In the genomic region with DNA sequence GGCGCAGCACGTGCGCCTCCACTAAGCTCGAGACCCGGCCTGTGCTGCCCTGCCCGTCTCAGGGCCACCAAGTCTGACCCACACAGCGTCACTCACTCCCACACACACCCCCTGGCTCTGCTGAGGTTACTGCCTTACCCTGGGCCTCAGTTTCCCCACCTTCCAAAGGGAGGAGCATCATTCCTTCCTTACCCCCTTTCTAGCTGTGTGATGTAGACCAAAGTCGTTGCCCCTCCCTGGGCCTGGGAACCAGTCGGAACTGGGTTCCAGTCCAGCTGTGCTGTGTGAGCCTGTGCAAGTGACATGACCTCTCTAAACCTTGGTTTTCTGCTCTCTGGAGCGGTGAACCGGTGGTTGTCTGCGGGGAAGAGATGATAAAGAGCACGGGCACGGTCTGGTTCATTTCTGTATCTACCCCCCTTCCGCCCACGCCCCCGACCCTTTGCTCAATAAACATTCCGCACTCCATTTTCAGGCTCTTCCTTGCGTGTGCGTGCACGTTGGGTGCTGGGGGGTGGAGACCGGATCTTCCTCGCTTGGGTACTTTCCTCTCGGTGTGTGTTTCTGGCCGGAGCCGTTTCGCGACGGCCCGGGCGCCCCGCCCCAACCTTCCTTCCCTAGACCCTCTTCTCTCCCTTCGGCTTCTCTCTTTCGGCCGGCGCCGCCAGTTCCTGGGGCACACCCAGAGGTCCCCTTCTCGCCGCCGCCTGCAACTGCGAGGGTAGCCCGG, we compare ENCODE assay signal across 1 cellular context.
TF ChIP-seq lines count a peak whose summit lies in the region.

A gene with protein sequence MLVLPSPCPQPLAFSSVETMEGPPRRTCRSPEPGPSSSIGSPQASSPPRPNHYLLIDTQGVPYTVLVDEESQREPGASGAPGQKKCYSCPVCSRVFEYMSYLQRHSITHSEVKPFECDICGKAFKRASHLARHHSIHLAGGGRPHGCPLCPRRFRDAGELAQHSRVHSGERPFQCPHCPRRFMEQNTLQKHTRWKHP (plus strand): TSS at position 647 of the 730 bp plus-strand sequence. CDS start 923 bp downstream, outside the sequence.

TF ChIP-seq in K562, 482 proteins besides CTCF, POLR2A, EP300 and RAD21 (continued from another document and continues in another):
- TF ChIP-seq SRSF1 (IDR thresholded peaks at IDR 0.05; ENCODE audit: low read depth, low read length) (no peak), HDAC6 (IDR thresholded peaks at IDR 0.05; ENCODE audit: low read depth, low read length) (no peak), ZFP30 (CRISPR knock-in tag; IDR thresholded peaks at IDR 0.05; ENCODE audit: borderline replicate concordance) (no peak), HIVEP1 (CRISPR knock-in tag; IDR thresholded peaks at IDR 0.05) (0 out of 2 replicates have a peak, but pooled peaks have one; percentile 40), CSDE1 (IDR thresholded peaks at IDR 0.05) (no peak), PHF8 (IDR thresholded peaks at IDR 0.05; ENCODE audit: borderline replicate concordance, low read length) (peak; percentile 60; the same call in 1 of the 2 replicates), HMG20B (CRISPR knock-in tag; IDR thresholded peaks at IDR 0.05) (no peak), ELF2 (CRISPR knock-in tag; IDR thresholded peaks at IDR 0.05) (0 out of 2 replicates have a peak, but pooled peaks have one; percentile 31), PTRF (tag; IDR thresholded peaks at IDR 0.05) (no peak), ZBTB7A (IDR thresholded peaks at IDR 0.05; ENCODE audit: borderline replicate concordance, control insufficient read depth, low read depth, low read length) (peak; percentile 77), ZNF23 (CRISPR knock-in tag; IDR thresholded peaks at IDR 0.05) (no peak), CAMTA2 (CRISPR knock-in tag; conservative IDR thresholded peaks at IDR 0.05) (no peak), MXI1 (IDR thresholded peaks at IDR 0.05; ENCODE audit: low read depth, low read length) (peak; percentile 56; the same call in 1 of the 2 replicates), SOX6 (IDR thresholded peaks at IDR 0.05) (peak; percentile 48; the same call in 1 of the 2 replicates), DACH1 (IDR thresholded peaks at IDR 0.05; ENCODE audit: partially characterized antibody) (no peak), CEBPG (CRISPR knock-in tag; IDR thresholded peaks at IDR 0.05) (no peak), CEBPG (tag; conservative IDR thresholded peaks at IDR 0.05 in 1 of 2, IDR thresholded peaks at IDR 0.05 in 1 of 2) (no peak), ZFX (CRISPR knock-in tag; IDR thresholded peaks at IDR 0.05) (peak; percentile 15; the same call in 1 of the 2 replicates), SAP30 (IDR thresholded peaks at IDR 0.05; ENCODE audit: borderline replicate concordance, insufficient read depth, low read depth, low read length, poor library complexity, severe bottlenecking) (peak; percentile 90), L3MBTL2 (IDR thresholded peaks at IDR 0.05) (peak; percentile 19; the same call in 1 of the 2 replicates), SMARCE1 (IDR thresholded peaks at IDR 0.05) (no peak), TCF3 (CRISPR knock-in tag; IDR thresholded peaks at IDR 0.05) (no peak), SP2 (IDR thresholded peaks at IDR 0.05; ENCODE audit: extremely low read depth, low read depth, low read length, poor library complexity, severe bottlenecking) (no peak), MEF2D (tag; conservative IDR thresholded peaks at IDR 0.05; ENCODE audit: low read depth) (0 out of 2 replicates have a peak, but pooled peaks have one; percentile 35), ESRRB (CRISPR knock-in tag; IDR thresholded peaks at IDR 0.05; ENCODE audit: borderline replicate concordance) (no peak), EWSR1 (IDR thresholded peaks at IDR 0.05; ENCODE audit: borderline replicate concordance, low read depth, partially characterized antibody) (no peak), HNRNPLL (IDR thresholded peaks at IDR 0.05; ENCODE audit: low read depth, low read length, poor library complexity, severe bottlenecking) (no peak), ZBTB1 (CRISPR knock-in tag; IDR thresholded peaks at IDR 0.05; ENCODE audit: borderline replicate concordance, low read depth) (no peak), POLR2H (tag; IDR thresholded peaks at IDR 0.05; ENCODE audit: low read depth) (no peak), ERF (CRISPR knock-in tag; IDR thresholded peaks at IDR 0.05) (peak; percentile 73; the same call in 1 of the 2 replicates), ZNF384 (IDR thresholded peaks at IDR 0.05; ENCODE audit: low read depth, low read length) (0 out of 2 replicates have a peak, but pooled peaks have one; percentile 29), ZNF583 (CRISPR knock-in tag; IDR thresholded peaks at IDR 0.05) (no peak), BRD4 (IDR thresholded peaks at IDR 0.05) (no peak), ZNF224 (CRISPR knock-in tag; IDR thresholded peaks at IDR 0.05) (no peak), ZNF324 (CRISPR knock-in tag; IDR thresholded peaks at IDR 0.05) (no peak), HCFC1 (IDR thresholded peaks at IDR 0.05; ENCODE audit: low read depth, low read length) (peak; percentile 81), CHD1 (IDR thresholded peaks at IDR 0.05; ENCODE audit: low read length) (peak; percentile 21), NFE2 (IDR thresholded peaks at IDR 0.05; ENCODE audit: low read depth) (no peak)
- TF ChIP-seq, protein P1, sequence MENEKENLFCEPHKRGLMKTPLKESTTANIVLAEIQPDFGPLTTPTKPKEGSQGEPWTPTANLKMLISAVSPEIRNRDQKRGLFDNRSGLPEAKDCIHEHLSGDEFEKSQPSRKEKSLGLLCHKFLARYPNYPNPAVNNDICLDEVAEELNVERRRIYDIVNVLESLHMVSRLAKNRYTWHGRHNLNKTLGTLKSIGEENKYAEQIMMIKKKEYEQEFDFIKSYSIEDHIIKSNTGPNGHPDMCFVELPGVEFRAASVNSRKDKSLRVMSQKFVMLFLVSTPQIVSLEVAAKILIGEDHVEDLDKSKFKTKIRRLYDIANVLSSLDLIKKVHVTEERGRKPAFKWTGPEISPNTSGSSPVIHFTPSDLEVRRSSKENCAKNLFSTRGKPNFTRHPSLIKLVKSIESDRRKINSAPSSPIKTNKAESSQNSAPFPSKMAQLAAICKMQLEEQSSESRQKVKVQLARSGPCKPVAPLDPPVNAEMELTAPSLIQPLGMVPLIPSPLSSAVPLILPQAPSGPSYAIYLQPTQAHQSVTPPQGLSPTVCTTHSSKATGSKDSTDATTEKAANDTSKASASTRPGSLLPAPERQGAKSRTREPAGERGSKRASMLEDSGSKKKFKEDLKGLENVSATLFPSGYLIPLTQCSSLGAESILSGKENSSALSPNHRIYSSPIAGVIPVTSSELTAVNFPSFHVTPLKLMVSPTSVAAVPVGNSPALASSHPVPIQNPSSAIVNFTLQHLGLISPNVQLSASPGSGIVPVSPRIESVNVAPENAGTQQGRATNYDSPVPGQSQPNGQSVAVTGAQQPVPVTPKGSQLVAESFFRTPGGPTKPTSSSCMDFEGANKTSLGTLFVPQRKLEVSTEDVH (IDR thresholded peaks at IDR 0.05; ENCODE audit: low read depth, partially characterized antibody) = peak; percentile 65
- TF ChIP-seq, protein P2, sequence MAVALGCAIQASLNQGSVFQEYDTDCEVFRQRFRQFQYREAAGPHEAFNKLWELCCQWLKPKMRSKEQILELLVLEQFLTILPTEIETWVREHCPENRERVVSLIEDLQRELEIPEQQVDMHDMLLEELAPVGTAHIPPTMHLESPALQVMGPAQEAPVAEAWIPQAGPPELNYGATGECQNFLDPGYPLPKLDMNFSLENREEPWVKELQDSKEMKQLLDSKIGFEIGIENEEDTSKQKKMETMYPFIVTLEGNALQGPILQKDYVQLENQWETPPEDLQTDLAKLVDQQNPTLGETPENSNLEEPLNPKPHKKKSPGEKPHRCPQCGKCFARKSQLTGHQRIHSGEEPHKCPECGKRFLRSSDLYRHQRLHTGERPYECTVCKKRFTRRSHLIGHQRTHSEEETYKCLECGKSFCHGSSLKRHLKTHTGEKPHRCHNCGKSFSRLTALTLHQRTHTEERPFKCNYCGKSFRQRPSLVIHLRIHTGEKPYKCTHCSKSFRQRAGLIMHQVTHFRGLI (CRISPR knock-in tag; IDR thresholded peaks at IDR 0.05) = no peak
- TF ChIP-seq, protein P3, sequence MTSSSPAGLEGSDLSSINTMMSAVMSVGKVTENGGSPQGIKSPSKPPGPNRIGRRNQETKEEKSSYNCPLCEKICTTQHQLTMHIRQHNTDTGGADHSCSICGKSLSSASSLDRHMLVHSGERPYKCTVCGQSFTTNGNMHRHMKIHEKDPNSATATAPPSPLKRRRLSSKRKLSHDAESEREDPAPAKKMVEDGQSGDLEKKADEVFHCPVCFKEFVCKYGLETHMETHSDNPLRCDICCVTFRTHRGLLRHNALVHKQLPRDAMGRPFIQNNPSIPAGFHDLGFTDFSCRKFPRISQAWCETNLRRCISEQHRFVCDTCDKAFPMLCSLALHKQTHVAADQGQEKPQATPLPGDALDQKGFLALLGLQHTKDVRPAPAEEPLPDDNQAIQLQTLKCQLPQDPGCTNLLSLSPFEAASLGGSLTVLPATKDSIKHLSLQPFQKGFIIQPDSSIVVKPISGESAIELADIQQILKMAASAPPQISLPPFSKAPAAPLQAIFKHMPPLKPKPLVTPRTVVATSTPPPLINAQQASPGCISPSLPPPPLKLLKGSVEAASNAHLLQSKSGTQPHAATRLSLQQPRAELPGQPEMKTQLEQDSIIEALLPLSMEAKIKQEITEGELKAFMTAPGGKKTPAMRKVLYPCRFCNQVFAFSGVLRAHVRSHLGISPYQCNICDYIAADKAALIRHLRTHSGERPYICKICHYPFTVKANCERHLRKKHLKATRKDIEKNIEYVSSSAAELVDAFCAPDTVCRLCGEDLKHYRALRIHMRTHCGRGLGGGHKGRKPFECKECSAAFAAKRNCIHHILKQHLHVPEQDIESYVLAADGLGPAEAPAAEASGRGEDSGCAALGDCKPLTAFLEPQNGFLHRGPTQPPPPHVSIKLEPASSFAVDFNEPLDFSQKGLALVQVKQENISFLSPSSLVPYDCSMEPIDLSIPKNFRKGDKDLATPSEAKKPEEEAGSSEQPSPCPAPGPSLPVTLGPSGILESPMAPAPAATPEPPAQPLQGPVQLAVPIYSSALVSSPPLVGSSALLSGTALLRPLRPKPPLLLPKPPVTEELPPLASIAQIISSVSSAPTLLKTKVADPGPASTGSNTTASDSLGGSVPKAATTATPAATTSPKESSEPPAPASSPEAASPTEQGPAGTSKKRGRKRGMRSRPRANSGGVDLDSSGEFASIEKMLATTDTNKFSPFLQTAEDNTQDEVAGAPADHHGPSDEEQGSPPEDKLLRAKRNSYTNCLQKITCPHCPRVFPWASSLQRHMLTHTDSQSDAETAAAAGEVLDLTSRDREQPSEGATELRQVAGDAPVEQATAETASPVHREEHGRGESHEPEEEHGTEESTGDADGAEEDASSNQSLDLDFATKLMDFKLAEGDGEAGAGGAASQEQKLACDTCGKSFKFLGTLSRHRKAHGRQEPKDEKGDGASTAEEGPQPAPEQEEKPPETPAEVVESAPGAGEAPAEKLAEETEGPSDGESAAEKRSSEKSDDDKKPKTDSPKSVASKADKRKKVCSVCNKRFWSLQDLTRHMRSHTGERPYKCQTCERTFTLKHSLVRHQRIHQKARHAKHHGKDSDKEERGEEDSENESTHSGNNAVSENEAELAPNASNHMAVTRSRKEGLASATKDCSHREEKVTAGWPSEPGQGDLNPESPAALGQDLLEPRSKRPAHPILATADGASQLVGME (CRISPR knock-in tag; IDR thresholded peaks at IDR 0.05) = no peak
- TF ChIP-seq, protein P4, sequence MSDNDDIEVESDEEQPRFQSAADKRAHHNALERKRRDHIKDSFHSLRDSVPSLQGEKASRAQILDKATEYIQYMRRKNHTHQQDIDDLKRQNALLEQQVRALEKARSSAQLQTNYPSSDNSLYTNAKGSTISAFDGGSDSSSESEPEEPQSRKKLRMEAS (CRISPR knock-in tag; IDR thresholded peaks at IDR 0.05) = 0 out of 2 replicates have a peak, but pooled peaks have one; percentile 23
- TF ChIP-seq, protein P5, sequence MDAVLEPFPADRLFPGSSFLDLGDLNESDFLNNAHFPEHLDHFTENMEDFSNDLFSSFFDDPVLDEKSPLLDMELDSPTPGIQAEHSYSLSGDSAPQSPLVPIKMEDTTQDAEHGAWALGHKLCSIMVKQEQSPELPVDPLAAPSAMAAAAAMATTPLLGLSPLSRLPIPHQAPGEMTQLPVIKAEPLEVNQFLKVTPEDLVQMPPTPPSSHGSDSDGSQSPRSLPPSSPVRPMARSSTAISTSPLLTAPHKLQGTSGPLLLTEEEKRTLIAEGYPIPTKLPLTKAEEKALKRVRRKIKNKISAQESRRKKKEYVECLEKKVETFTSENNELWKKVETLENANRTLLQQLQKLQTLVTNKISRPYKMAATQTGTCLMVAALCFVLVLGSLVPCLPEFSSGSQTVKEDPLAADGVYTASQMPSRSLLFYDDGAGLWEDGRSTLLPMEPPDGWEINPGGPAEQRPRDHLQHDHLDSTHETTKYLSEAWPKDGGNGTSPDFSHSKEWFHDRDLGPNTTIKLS (IDR thresholded peaks at IDR 0.05; ENCODE audit: borderline replicate concordance, low read depth) = 0 out of 2 replicates have a peak, but pooled peaks have one; percentile 34
- TF ChIP-seq, protein P6, sequence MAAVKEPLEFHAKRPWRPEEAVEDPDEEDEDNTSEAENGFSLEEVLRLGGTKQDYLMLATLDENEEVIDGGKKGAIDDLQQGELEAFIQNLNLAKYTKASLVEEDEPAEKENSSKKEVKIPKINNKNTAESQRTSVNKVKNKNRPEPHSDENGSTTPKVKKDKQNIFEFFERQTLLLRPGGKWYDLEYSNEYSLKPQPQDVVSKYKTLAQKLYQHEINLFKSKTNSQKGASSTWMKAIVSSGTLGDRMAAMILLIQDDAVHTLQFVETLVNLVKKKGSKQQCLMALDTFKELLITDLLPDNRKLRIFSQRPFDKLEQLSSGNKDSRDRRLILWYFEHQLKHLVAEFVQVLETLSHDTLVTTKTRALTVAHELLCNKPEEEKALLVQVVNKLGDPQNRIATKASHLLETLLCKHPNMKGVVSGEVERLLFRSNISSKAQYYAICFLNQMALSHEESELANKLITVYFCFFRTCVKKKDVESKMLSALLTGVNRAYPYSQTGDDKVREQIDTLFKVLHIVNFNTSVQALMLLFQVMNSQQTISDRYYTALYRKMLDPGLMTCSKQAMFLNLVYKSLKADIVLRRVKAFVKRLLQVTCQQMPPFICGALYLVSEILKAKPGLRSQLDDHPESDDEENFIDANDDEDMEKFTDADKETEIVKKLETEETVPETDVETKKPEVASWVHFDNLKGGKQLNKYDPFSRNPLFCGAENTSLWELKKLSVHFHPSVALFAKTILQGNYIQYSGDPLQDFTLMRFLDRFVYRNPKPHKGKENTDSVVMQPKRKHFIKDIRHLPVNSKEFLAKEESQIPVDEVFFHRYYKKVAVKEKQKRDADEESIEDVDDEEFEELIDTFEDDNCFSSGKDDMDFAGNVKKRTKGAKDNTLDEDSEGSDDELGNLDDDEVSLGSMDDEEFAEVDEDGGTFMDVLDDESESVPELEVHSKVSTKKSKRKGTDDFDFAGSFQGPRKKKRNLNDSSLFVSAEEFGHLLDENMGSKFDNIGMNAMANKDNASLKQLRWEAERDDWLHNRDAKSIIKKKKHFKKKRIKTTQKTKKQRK (IDR thresholded peaks at IDR 0.05; ENCODE audit: borderline replicate concordance, low read depth, low read length) = no peak
- TF ChIP-seq, protein P7, sequence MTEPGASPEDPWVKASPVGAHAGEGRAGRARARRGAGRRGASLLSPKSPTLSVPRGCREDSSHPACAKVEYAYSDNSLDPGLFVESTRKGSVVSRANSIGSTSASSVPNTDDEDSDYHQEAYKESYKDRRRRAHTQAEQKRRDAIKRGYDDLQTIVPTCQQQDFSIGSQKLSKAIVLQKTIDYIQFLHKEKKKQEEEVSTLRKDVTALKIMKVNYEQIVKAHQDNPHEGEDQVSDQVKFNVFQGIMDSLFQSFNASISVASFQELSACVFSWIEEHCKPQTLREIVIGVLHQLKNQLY (CRISPR knock-in tag; conservative IDR thresholded peaks at IDR 0.05) = no peak
